In the genomic region with DNA sequence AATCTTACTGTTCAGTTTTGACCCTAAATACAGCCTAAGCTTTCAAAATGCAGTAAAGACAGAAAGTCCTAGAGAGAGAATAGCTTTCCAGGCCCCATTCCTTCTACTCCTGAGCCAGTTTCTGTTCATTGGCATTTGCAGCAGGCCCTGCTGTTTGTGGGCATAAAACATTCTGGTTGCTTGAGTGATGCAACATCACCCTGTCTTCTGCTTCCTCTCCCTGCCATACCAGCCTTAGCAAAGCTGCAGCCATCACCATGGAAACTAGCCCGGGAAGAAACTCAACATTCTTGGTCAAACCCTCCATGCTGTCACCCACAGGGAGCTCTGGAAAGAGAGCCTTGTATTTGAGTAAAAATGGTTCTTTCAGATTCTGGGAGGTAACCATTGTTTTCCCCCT, we compare ENCODE assay signal across 12 cellular contexts.
DNase-seq lines count a peak whose midpoint lies in the region; ATAC-seq and TF ChIP-seq lines count a peak whose summit lies in the region.
"Had no signal": no experiment of that assay in that cellular context is flagged by ENCODE, and none has a peak within 500 bp of the region (broad histone marks: within the 10 kb centered on the region; RNA-seq: fewer than 3 reads in every experiment).

No MANE protein-coding gene starts in this region.

- in situ Hi-C loops in GM13977 (cut with MboI; ENCODE audit: low pct_unique_long_range_greater_than_20kb, low sequenced_read_pairs, unreplicated experiment): no loop called here

- no peak overlapping the region for H4K5ac ChIP-seq in mesendoderm (ENCODE audit: low read length)

- H4K8ac ChIP-seq in mesendoderm (ENCODE audit: low read depth, low read length): no peak overlapping the region

- no peak overlapping the region for H3K9ac ChIP-seq in mesendoderm (ENCODE audit: low read length)

- DNase-seq in AG04450 (ENCODE audit: low read depth, low spot score): peak; percentile 21
- peak; percentile 48 to 51 for DNase-seq in Kasumi-1 (lab: John Stamatoyannopoulos, UW)
- DNase-seq in dedifferentiated amniotic fluid mesenchymal stem cell (ENCODE audit: extremely low spot score): peak; percentile 82
- peak; percentile 92 for DNase-seq in mesendoderm
- DNase-seq in cerebellum (ENCODE audit: low spot score): no peak
- no peak for DNase-seq in GM13977 (ENCODE audit: low spot score)
- DNase-seq in NCI-H2107 (lab: John Stamatoyannopoulos, UW): no peak
- DNase-seq: activated CD8-positive, alpha-beta T cell treated with anti-CD3 and anti-CD28 coated beads, Interleukin-2, amount 10 ng/mL, durations not matched to agents 7 days and 5 days; NCI-H1694 treated with DMSO at 0.1 percent for 48 hours had no signal

- H3K18ac ChIP-seq in mesendoderm (ENCODE audit: low read length): no peak overlapping the region

- no peak overlapping the region for H3K23ac ChIP-seq in mesendoderm (ENCODE audit: low read length)

- no peaks in the 10 kb centered on the region for H3K79me2 ChIP-seq in mesendoderm (ENCODE audit: control insufficient read depth, insufficient read depth, low read length)

- peaks cover 3% of the 10 kb centered on the region for H3K4me1 ChIP-seq in mesendoderm (ENCODE audit: control insufficient read depth, low read depth, low read length)

- WGBS in mesendoderm (ENCODE audit: extremely low coverage, insufficient coverage, low lambda C conversion rate): no CpG with 5 or more reads among the region's 1 CpG

- ATAC-seq in HG03342 (IDR thresholded peaks at IDR 0.05; ENCODE audit: unreplicated experiment): no peak
- ATAC-seq: activated CD8-positive, alpha-beta T cell treated with anti-CD3 and anti-CD28 coated beads, Interleukin-2, amount 10 ng/mL, durations not matched to agents 7 days and 5 days; GM12878; stimulated activated effector memory CD8-positive, alpha-beta T cell treated with anti-CD3 and anti-CD28 coated beads, Interleukin-12 subunit alpha, Interleukin-12 subunit beta, amount 100 ng/mL, for 72 hours had no signal

- no peak overlapping the region for H2BK120ac ChIP-seq in mesendoderm (ENCODE audit: low read depth, low read length)

- H3K9me3 ChIP-seq in AG04450 (ENCODE audit: control insufficient read depth, insufficient read depth, low read length): no peaks in the 10 kb centered on the region

- no peak overlapping the region for H2BK15ac ChIP-seq in mesendoderm (replicated peaks; ENCODE audit: low read depth)

- no peak overlapping the region for H2AK5ac ChIP-seq in mesendoderm (ENCODE audit: low read length)

- H3K56ac ChIP-seq in mesendoderm (ENCODE audit: low read length): no peak overlapping the region

- H3K27me3 ChIP-seq in AG04450 (ENCODE audit: control insufficient read depth, insufficient read depth, low read length): no peaks in the 10 kb centered on the region
- H3K27me3 ChIP-seq in mesendoderm (ENCODE audit: insufficient read depth, low read length, poor library complexity): no peaks in the 10 kb centered on the region

- TF ChIP-seq CTCF in AG04450 (IDR thresholded peaks at IDR 0.05; ENCODE audit: low read depth, low read length) (no peak), GM13977 (IDR thresholded peaks at IDR 0.05; ENCODE audit: extremely low read depth, insufficient read depth, missing control alignments) (no peak)

- peaks cover 5% of the 10 kb centered on the region for H3K79me1 ChIP-seq in mesendoderm (ENCODE audit: low read length)

- H3K27ac ChIP-seq in AG04450 (ENCODE audit: low read depth, low read length) (no peak overlapping the region), mesendoderm (ENCODE audit: low read depth, low read length) (no peak overlapping the region)

- H3K4me2 ChIP-seq in mesendoderm (ENCODE audit: low read length): no peak overlapping the region

- H3K4me3 ChIP-seq in AG04450 (ENCODE audit: low read depth, low read length) (no peak overlapping the region), mesendoderm (ENCODE audit: low read length) (no peak overlapping the region)
- H3K4me3 ChIP-seq: GM12878 had no signal

- CTCF ChIA-PET in AG04450 (lab: Charles Lee): interaction anchor here (0.8 to 3.0 kb wide), 8 partner anchors 12 to 1183 kb away, joined by 3 to 11 read pairs (median 3); no protein-coding TSS in a partner anchor

- POLR2A ChIA-PET in AG04450 (lab: Yijun Ruan, JAX): interaction anchor here (1.2 kb wide), 1 partner anchor 17 kb away, joined by 3 read pairs; no protein-coding TSS in a partner anchor

- no peaks in the 10 kb centered on the region for H3K36me3 ChIP-seq in mesendoderm (ENCODE audit: control insufficient read depth, insufficient read depth, low read length)

- H2BK5ac ChIP-seq in mesendoderm (ENCODE audit: low read length): no peak overlapping the region

- H3K4ac ChIP-seq in mesendoderm (ENCODE audit: low read depth, low read length): no peak overlapping the region

Comparison
In these comparisons a context has a peak if more than half of its experiments do, and no peak if none do; other contexts are left out.
1. DNase-seq: peak in AG04450 (single experiment), Kasumi-1 (2 of 2), dedifferentiated amniotic fluid mesenchymal stem cell (single experiment) and mesendoderm (single experiment); none in cerebellum (single experiment), GM13977 (single experiment) and NCI-H2107 (single experiment).